In genomic region chr1:190193508-190193907, GRCh38 we compare ENCODE assay signal across 25 cellular contexts.
"Had no signal": no experiment of that assay in that cellular context is flagged by ENCODE, and none has a peak within 500 bp of the region (broad histone marks: within the 10 kb centered on the region; RNA-seq: fewer than 3 reads in every experiment).

No MANE protein-coding gene starts in this region.

- H3K27me3 ChIP-seq: gastrocnemius medialis, left lung, ovary, sigmoid colon, spleen, testis, tibial artery had no signal

- H3K27ac Mint-ChIP-seq: naive thymus-derived CD4-positive, alpha-beta T cell; stimulated activated memory B cell treated with anti-CD40 and anti-IgM and Interleukin-4, amounts not matched to agents 10 μg/mL and 1 μg/mL and 100 μg/mL, for 72 hours; type B pancreatic cell had no signal

- H3K36me3 ChIP-seq: gastrocnemius medialis, left lung, ovary, sigmoid colon, spleen, tibial artery had no signal

- H3K4me3 Mint-ChIP-seq: naive thymus-derived CD4-positive, alpha-beta T cell; stimulated activated memory B cell treated with anti-CD40 and anti-IgM and Interleukin-4, amounts not matched to agents 10 μg/mL and 1 μg/mL and 100 μg/mL, for 72 hours; type B pancreatic cell had no signal

- H3K27me3 Mint-ChIP-seq: naive thymus-derived CD4-positive, alpha-beta T cell; stimulated activated memory B cell treated with anti-CD40 and anti-IgM and Interleukin-4, amounts not matched to agents 10 μg/mL and 1 μg/mL and 100 μg/mL, for 72 hours; type B pancreatic cell had no signal

- H3K36me3 Mint-ChIP-seq: naive thymus-derived CD4-positive, alpha-beta T cell; stimulated activated memory B cell treated with anti-CD40 and anti-IgM and Interleukin-4, amounts not matched to agents 10 μg/mL and 1 μg/mL and 100 μg/mL, for 72 hours; type B pancreatic cell had no signal

- H3K4me3 ChIP-seq: coronary artery, gastrocnemius medialis, left lung, ovary, psoas muscle, sigmoid colon, spleen, testis, tibial artery had no signal

- H3K9me3 Mint-ChIP-seq: stimulated activated memory B cell treated with anti-CD40 and anti-IgM and Interleukin-4, amounts not matched to agents 10 μg/mL and 1 μg/mL and 100 μg/mL, for 72 hours; type B pancreatic cell had no signal

- H3K9me3 ChIP-seq: gastrocnemius medialis, ovary, psoas muscle, testis, tibial artery had no signal

- H3K4me1 ChIP-seq: gastrocnemius medialis, left lung, psoas muscle, spleen, testis, tibial artery had no signal

- FAIRE-seq: kidney had no signal

- H3K4me1 Mint-ChIP-seq: naive thymus-derived CD4-positive, alpha-beta T cell; stimulated activated memory B cell treated with anti-CD40 and anti-IgM and Interleukin-4, amounts not matched to agents 10 μg/mL and 1 μg/mL and 100 μg/mL, for 72 hours had no signal

- DNase-seq: dermis blood vessel endothelial cell; effector memory CD4-positive, alpha-beta T cell; foreskin fibroblast; gastrocnemius medialis; head of caudate nucleus; kidney; left lung; mesenchymal stem cell; midbrain; naive thymus-derived CD4-positive, alpha-beta T cell; occipital lobe; ovary; posterior cingulate gyrus; psoas muscle; right cardiac atrium; sigmoid colon; spleen; stimulated activated CD4-positive, alpha-beta T cell treated with anti-CD3 and anti-CD28 coated beads, Interleukin-4, amount 100 ng/mL, for 4 hours; stimulated activated naive CD8-positive, alpha-beta T cell treated with anti-CD3 and anti-CD28 coated beads, Interleukin-15, Interleukin-2, amounts not matched to agents 100 U/mL and 50 U/mL, for 24 hours; substantia nigra; testis; tibial artery had no signal

- H3K27ac ChIP-seq: coronary artery, gastrocnemius medialis, left lung, ovary, psoas muscle, sigmoid colon, spleen, testis, tibial artery had no signal

- ATAC-seq: gastrocnemius medialis; left lung; naive thymus-derived CD4-positive, alpha-beta T cell; psoas muscle; right cardiac atrium; stimulated activated memory B cell treated with anti-CD40 and anti-IgM and Interleukin-4, amounts not matched to agents 10 μg/mL and 1 μg/mL and 100 μg/mL, for 72 hours; stimulated activated naive CD8-positive, alpha-beta T cell treated with anti-CD3 and anti-CD28 coated beads, Interleukin-15, Interleukin-2, amounts not matched to agents 100 U/mL and 50 U/mL, for 24 hours had no signal
